Comparison of ENCODE assay signal across 28 cellular contexts in genomic region chr3:60274098-60274497, GRCh38.
"Had no signal": no experiment of that assay in that cellular context is flagged by ENCODE, and none has a peak within 500 bp of the region (broad histone marks: within the 10 kb centered on the region; RNA-seq: fewer than 3 reads in every experiment).

No MANE protein-coding gene starts in this region.

- FAIRE-seq: endometrium, endothelial cell of umbilical vein had no signal

- H3K4me2 ChIP-seq: hepatocyte had no signal

- H3K4me3 Mint-ChIP-seq: dendritic cell treated with granulocyte-macrophage colony-stimulating factor and Interleukin-4, amounts not matched to agents 40 ng/mL and 50 ng/mL, for 4 days; effector memory CD8-positive, alpha-beta T cell; endodermal cell had no signal

- H3K79me2 ChIP-seq: hepatocyte had no signal

- H3K4me3 ChIP-seq: colonic mucosa, coronary artery, dorsolateral prefrontal cortex, esophagus muscularis mucosa, esophagus squamous epithelium, gastrocnemius medialis, gastroesophageal sphincter, heart left ventricle, heart right ventricle, hepatocyte had no signal

- H3K27me3 ChIP-seq: colonic mucosa, dorsolateral prefrontal cortex, esophagus muscularis mucosa, esophagus squamous epithelium, foreskin keratinocyte, gastrocnemius medialis, gastroesophageal sphincter, heart left ventricle, heart right ventricle, hepatocyte had no signal

- H3K27ac Mint-ChIP-seq: dendritic cell treated with granulocyte-macrophage colony-stimulating factor and Interleukin-4, amounts not matched to agents 40 ng/mL and 50 ng/mL, for 4 days; effector memory CD8-positive, alpha-beta T cell; endodermal cell had no signal

- H3K9me3 ChIP-seq: colonic mucosa, esophagus muscularis mucosa, esophagus squamous epithelium, gastrocnemius medialis, gastroesophageal sphincter, heart left ventricle, heart right ventricle had no signal

- H3K9me3 Mint-ChIP-seq: effector memory CD8-positive, alpha-beta T cell had no signal

- ATAC-seq: effector memory CD8-positive, alpha-beta T cell; esophagus mucosa; foreskin keratinocyte; gastrocnemius medialis; gastroesophageal sphincter; heart left ventricle; heart right ventricle had no signal

- H3K27me3 Mint-ChIP-seq: dendritic cell treated with granulocyte-macrophage colony-stimulating factor and Interleukin-4, amounts not matched to agents 40 ng/mL and 50 ng/mL, for 4 days had no signal

- H2AFZ ChIP-seq: hepatocyte had no signal

- H3K27ac ChIP-seq: colonic mucosa, coronary artery, dorsolateral prefrontal cortex, epithelial cell of prostate, esophagus muscularis mucosa, esophagus squamous epithelium, foreskin keratinocyte, gastrocnemius medialis, gastroesophageal sphincter, heart left ventricle, heart right ventricle, hepatocyte had no signal

- H3K4me1 Mint-ChIP-seq: endodermal cell had no signal

- DNase-seq: colonic mucosa; cortex of kidney; dermis blood vessel endothelial cell; dorsolateral prefrontal cortex; effector CD4-positive, alpha-beta T cell; effector CD8-positive, alpha-beta T cell; effector memory CD4-positive, alpha-beta T cell; effector memory CD8-positive, alpha-beta T cell; endodermal cell; erythroblast; esophagus squamous epithelium; foreskin fibroblast; foreskin keratinocyte; foreskin melanocyte; gastrocnemius medialis; glutamatergic neuron; head of caudate nucleus; heart left ventricle; heart right ventricle had no signal

- H3K4me1 ChIP-seq: colonic mucosa, esophagus muscularis mucosa, esophagus squamous epithelium, foreskin keratinocyte, gastrocnemius medialis, gastroesophageal sphincter, heart left ventricle, heart right ventricle had no signal

- H3K36me3 ChIP-seq: colonic mucosa, esophagus muscularis mucosa, esophagus squamous epithelium, gastrocnemius medialis, gastroesophageal sphincter, heart left ventricle, heart right ventricle had no signal
